8 cellular contexts compared by ENCODE assay signal in the genomic region with DNA sequence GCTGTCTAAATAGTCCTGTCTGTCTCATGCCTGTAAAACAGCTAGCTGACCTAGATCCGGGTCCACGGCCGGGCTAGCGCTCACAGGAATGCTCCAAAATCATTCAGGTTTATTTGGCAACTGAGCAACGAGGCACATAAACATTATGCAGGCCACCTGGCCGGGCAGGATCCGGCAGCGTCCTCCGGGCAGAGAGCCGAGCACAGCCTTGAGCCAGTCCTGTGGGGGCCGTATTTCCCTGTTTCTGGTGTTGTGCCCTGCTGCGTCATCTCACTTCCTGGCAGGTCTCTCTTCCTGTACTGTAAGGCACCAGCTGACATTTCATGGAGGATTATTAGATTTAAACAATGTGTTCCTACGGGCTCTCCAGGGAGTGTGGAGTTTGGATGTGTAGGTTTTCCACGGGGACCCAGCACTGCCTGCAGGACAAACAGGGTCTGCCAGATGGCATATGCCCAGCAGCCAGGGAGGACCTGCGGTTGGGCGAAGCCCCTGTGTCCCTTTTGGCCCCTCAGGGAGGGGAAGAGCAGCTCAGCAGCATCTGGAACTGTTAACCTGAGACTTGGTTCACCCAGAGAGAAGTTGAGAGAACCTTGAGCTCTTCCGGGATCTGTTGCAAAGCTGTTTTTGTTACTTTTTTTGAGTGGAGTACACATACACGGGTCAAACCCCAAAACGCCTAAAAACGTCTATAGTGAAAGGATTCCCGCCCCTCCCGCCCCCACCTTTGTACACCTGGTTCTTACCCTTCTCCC. TPM values are rescaled to one million over a fixed set of nuclear protein-coding genes. Genes with fewer than 3 reads are reported as not detected.
DNase-seq lines count a peak whose midpoint lies in the region; ATAC-seq and TF ChIP-seq lines count a peak whose summit lies in the region.

No MANE protein-coding gene starts in this region.

- peaks cover 2% of the 10 kb centered on the region for H3K4me1 Mint-ChIP-seq in T-helper 17 cell
- peaks cover 25% of the 10 kb centered on the region for H3K4me1 Mint-ChIP-seq in glutamatergic neuron (ENCODE audit: low read depth, unreplicated experiment)
- H3K4me1 Mint-ChIP-seq in activated CD8-positive, alpha-beta memory T cell treated with anti-CD3 and anti-CD28 coated beads, Interleukin-2, amount 10 ng/mL, durations not matched to agents 7 days and 5 days: no peaks in the 10 kb centered on the region

- no peaks in the 10 kb centered on the region for H3K9me3 Mint-ChIP-seq in glutamatergic neuron (ENCODE audit: unreplicated experiment)
- no peaks in the 10 kb centered on the region for H3K9me3 Mint-ChIP-seq in activated CD8-positive, alpha-beta memory T cell treated with anti-CD3 and anti-CD28 coated beads, Interleukin-2, amount 10 ng/mL, durations not matched to agents 7 days and 5 days (ENCODE audit: low read depth)

- H3K4me3 Mint-ChIP-seq in T-helper 17 cell: peak overlapping the region; percentile 16
- peak overlapping the region; percentile 46 for H3K4me3 Mint-ChIP-seq in glutamatergic neuron (ENCODE audit: unreplicated experiment)
- H3K4me3 Mint-ChIP-seq in activated CD8-positive, alpha-beta memory T cell treated with anti-CD3 and anti-CD28 coated beads, Interleukin-2, amount 10 ng/mL, durations not matched to agents 7 days and 5 days: no peak overlapping the region

- H3K9me3 ChIP-seq in T-helper 17 cell (ENCODE audit: control insufficient read depth, low read length, poor library complexity, severe bottlenecking): no peaks in the 10 kb centered on the region

- peak; percentile 69 for ATAC-seq in GM21786 (IDR thresholded peaks at IDR 0.05; ENCODE audit: unreplicated experiment)
- no peak for ATAC-seq in T-helper 17 cell
- ATAC-seq in activated CD8-positive, alpha-beta memory T cell treated with anti-CD3 and anti-CD28 coated beads, Interleukin-2, amount 10 ng/mL, durations not matched to agents 7 days and 5 days: no peak
- ATAC-seq in GM19023 (IDR thresholded peaks at IDR 0.05; ENCODE audit: unreplicated experiment): no peak

- peaks cover 60% of the 10 kb centered on the region for H3K27me3 Mint-ChIP-seq in T-helper 17 cell
- peaks cover 3% of the 10 kb centered on the region for H3K27me3 Mint-ChIP-seq in glutamatergic neuron (ENCODE audit: unreplicated experiment)
- H3K27me3 Mint-ChIP-seq in activated CD8-positive, alpha-beta memory T cell treated with anti-CD3 and anti-CD28 coated beads, Interleukin-2, amount 10 ng/mL, durations not matched to agents 7 days and 5 days: peaks cover 20% of the 10 kb centered on the region

- H3K36me3 Mint-ChIP-seq in T-helper 17 cell (ENCODE audit: low read depth) (no peaks in the 10 kb centered on the region), glutamatergic neuron (ENCODE audit: unreplicated experiment) (peaks cover 5% of the 10 kb centered on the region)
- no peaks in the 10 kb centered on the region for H3K36me3 Mint-ChIP-seq in activated CD8-positive, alpha-beta memory T cell treated with anti-CD3 and anti-CD28 coated beads, Interleukin-2, amount 10 ng/mL, durations not matched to agents 7 days and 5 days

- no peak for DNase-seq in T-helper 17 cell
- DNase-seq in glutamatergic neuron: no peak
- peak; percentile 67 for DNase-seq in renal cortical epithelial cell (ENCODE audit: low read depth)
- DNase-seq in activated CD8-positive, alpha-beta memory T cell treated with anti-CD3 and anti-CD28 coated beads, Interleukin-2, amount 50 U/mL, for 4 hours: no peak
- no peak for DNase-seq in activated CD8-positive, alpha-beta memory T cell treated with anti-CD3 and anti-CD28 coated beads, Interleukin-2, amount 10 ng/mL, durations not matched to agents 7 days and 5 days
- DNase-seq in activated CD4-positive, alpha-beta T cell treated with anti-CD3 and anti-CD28 coated beads, Interleukin-2, amount 50 U/mL, for 48 hours: no peak

- no peak for TF ChIP-seq CTCF in glutamatergic neuron (IDR thresholded peaks at IDR 0.05; ENCODE audit: partially characterized antibody, unreplicated experiment)

- no peak overlapping the region for H3K27ac Mint-ChIP-seq in T-helper 17 cell
- H3K27ac Mint-ChIP-seq in glutamatergic neuron (ENCODE audit: unreplicated experiment): peak overlapping the region; percentile 75
- no peak overlapping the region for H3K27ac Mint-ChIP-seq in activated CD8-positive, alpha-beta memory T cell treated with anti-CD3 and anti-CD28 coated beads, Interleukin-2, amount 10 ng/mL, durations not matched to agents 7 days and 5 days

- CTCF ChIA-PET in activated CD8-positive, alpha-beta memory T cell treated with anti-CD3 and anti-CD28 coated beads, Interleukin-2, amount 10 ng/mL, durations not matched to agents 7 days and 5 days (lab: Charles Lee): interaction anchor here (1.0 to 2.5 kb wide), 3 partner anchors 15 to 104 kb away, joined by 3 to 10 read pairs (median 3); no protein-coding TSS in a partner anchor

RNA-seq across cellular contexts. Expression of a gene that starts 16.5 kb away (rescaled TPM):
- total RNA-seq in T-helper 17 cell (1 to 10 TPM; 1.5 to 2.1 TPM), glutamatergic neuron (ENCODE audit: unreplicated experiment) (1.5 TPM), renal cortical epithelial cell (9.2 and 21.8 TPM in 2 replicates)
- 1 to 10 TPM; 1.2 to 1.9 TPM for total RNA-seq in activated CD8-positive, alpha-beta memory T cell treated with anti-CD3 and anti-CD28 coated beads, Interleukin-2, amount 10 ng/mL, durations not matched to agents 7 days and 5 days

RNA-seq across cellular contexts. Expression of a gene that starts 23.0 kb away (rescaled TPM):
- total RNA-seq in T-helper 17 cell (not detected), glutamatergic neuron (ENCODE audit: unreplicated experiment) (2.8 TPM), renal cortical epithelial cell (60.3 and 980 TPM in 2 replicates)
- not detected for total RNA-seq in activated CD8-positive, alpha-beta memory T cell treated with anti-CD3 and anti-CD28 coated beads, Interleukin-2, amount 10 ng/mL, durations not matched to agents 7 days and 5 days

Comparison
In these comparisons a context has a peak if more than half of its experiments do, and no peak if none do; other contexts are left out.
1. RNA of a gene that starts 23.0 kb away (total RNA-seq): 60.3 to 980 TPM in renal cortical epithelial cell; 2.8 TPM in glutamatergic neuron (single experiment), not detected in T-helper 17 cell and not detected in activated CD8-positive, alpha-beta memory T cell treated with anti-CD3 and anti-CD28 coated beads, Interleukin-2, amount 10 ng/mL, durations not matched to agents 7 days and 5 days; every median in the first group is over 10 times any median in the second.